ENCODE assay signal across 14 cellular contexts in the genomic region with DNA sequence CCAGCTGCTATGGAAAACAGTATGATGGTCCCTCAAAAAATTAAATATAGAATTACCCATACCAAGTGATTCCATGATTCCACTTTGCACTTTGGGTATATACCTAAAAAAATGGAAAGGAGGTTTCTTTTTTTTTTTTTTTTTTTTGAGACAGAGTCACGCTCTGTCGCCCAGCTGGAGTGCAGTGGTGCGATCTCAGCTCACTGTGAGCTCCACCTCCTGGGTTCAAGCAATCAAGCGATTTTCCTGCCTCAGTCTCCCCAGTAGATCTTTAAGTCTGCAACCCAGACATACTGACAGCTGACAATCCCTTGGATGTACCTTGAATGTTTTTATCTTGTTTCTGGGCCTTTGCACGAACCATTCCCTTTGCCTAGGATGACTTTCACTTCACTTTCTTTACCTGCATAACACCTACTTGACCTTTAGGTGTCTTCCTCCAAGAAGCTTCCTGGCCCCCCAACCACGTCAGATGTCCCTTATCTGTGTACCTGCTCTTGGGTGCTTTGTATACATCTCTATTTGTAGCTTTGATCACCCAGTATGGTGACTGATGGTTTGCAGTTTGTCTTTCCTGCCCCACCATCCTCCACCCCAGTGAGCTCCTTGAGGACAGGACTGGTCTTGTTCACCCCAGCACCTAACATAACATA. TPM values are rescaled to one million over a fixed set of nuclear protein-coding genes. Genes with fewer than 3 reads are reported as not detected.
DNase-seq lines count a peak whose midpoint lies in the region; FAIRE-seq and TF ChIP-seq lines count a peak whose summit lies in the region.
"Had no signal": no experiment of that assay in that cellular context is flagged by ENCODE, and none has a peak within 500 bp of the region (broad histone marks: within the 10 kb centered on the region; RNA-seq: fewer than 3 reads in every experiment).

No MANE protein-coding gene starts in this region.

- peak overlapping the region; percentile 1 for H3K4me3 Mint-ChIP-seq in activated CD4-positive, alpha-beta T cell treated with anti-CD3 and anti-CD28 coated beads, Interleukin-2, amount 10 ng/mL, durations not matched to agents 24 days and 14 days
- peak overlapping the region; percentile 8 for H3K4me3 Mint-ChIP-seq in activated T-helper 1 cell treated with anti-CD3 and anti-CD28 coated beads, Interleukin-12 subunit alpha, Interleukin-12 subunit beta, Interleukin-2, Interleukin-4 antibody, amounts not matched to agents 30 ng/mL and 10 ng/mL and 1 ng/mL, durations not matched to agents 14 hours and 24 hours and 36 hours
- H3K4me3 Mint-ChIP-seq in progenitor cell of endocrine pancreas (ENCODE audit: low read depth), result no peak overlapping the region
- H3K4me3 Mint-ChIP-seq: brain had no signal

- no peak overlapping the region for H2AFZ ChIP-seq in neuronal stem cell (ENCODE audit: low read length)

- H3K14ac ChIP-seq in neuronal stem cell (ENCODE audit: low read length), result no peak overlapping the region

- no CpG with 5 or more reads among the region's 6 CpGs for WGBS in neuronal stem cell (ENCODE audit: extremely low coverage in 2 of 2, insufficient read length in 2 of 2, insufficient replicate concordance in 1 of 2), 2 donors

- peak overlapping the region; percentile 68 for H3K27ac Mint-ChIP-seq in activated CD4-positive, alpha-beta T cell treated with anti-CD3 and anti-CD28 coated beads, Interleukin-2, amount 10 ng/mL, durations not matched to agents 24 days and 14 days
- peak overlapping the region; percentile 84 for H3K27ac Mint-ChIP-seq in activated T-helper 1 cell treated with anti-CD3 and anti-CD28 coated beads, Interleukin-12 subunit alpha, Interleukin-12 subunit beta, Interleukin-2, Interleukin-4 antibody, amounts not matched to agents 30 ng/mL and 10 ng/mL and 1 ng/mL, durations not matched to agents 14 hours and 24 hours and 36 hours
- H3K27ac Mint-ChIP-seq in progenitor cell of endocrine pancreas, result no peak overlapping the region
- H3K27ac Mint-ChIP-seq: brain had no signal

- no peaks in the 10 kb centered on the region for H3K79me1 ChIP-seq in neuronal stem cell (ENCODE audit: low read depth, low read length)

- H2BK12ac ChIP-seq in neuronal stem cell (ENCODE audit: low read length), result peak overlapping the region; percentile 14

- H3K23ac ChIP-seq in neuronal stem cell (ENCODE audit: low read depth, low read length, poor library complexity), result no peak overlapping the region

- no peak overlapping the region for H2AK5ac ChIP-seq in neuronal stem cell (ENCODE audit: low read depth, low read length)

- TF ChIP-seq POLR2A in GM12892 (IDR thresholded peaks at IDR 0.05; ENCODE audit: low read depth, low read length), result no peak

- no peaks in the 10 kb centered on the region for H3K9me3 Mint-ChIP-seq in activated CD4-positive, alpha-beta T cell treated with anti-CD3 and anti-CD28 coated beads, Interleukin-2, amount 10 ng/mL, durations not matched to agents 24 days and 14 days
- H3K9me3 Mint-ChIP-seq in activated T-helper 1 cell treated with anti-CD3 and anti-CD28 coated beads, Interleukin-12 subunit alpha, Interleukin-12 subunit beta, Interleukin-2, Interleukin-4 antibody, amounts not matched to agents 30 ng/mL and 10 ng/mL and 1 ng/mL, durations not matched to agents 14 hours and 24 hours and 36 hours, result no peaks in the 10 kb centered on the region
- H3K9me3 Mint-ChIP-seq in progenitor cell of endocrine pancreas (ENCODE audit: low read depth), result no peaks in the 10 kb centered on the region
- H3K9me3 Mint-ChIP-seq: brain had no signal

- H3K4me2 ChIP-seq in neuronal stem cell (ENCODE audit: insufficient read depth, low read length, poor library complexity, severe bottlenecking), result no peak overlapping the region

- peak; percentile 77 for FAIRE-seq in GM12892 (lab: Jason Lieb, UNC)

- TF ChIP-seq CTCF in progenitor cell of endocrine pancreas (IDR thresholded peaks at IDR 0.05; ENCODE audit: unreplicated experiment), result no peak

- H2BK5ac ChIP-seq in neuronal stem cell (ENCODE audit: low read length), result no peak overlapping the region

- no peaks in the 10 kb centered on the region for H3K9me3 ChIP-seq in neuronal stem cell (replicated peaks in 1 of 2; ENCODE audit: control insufficient read depth in 2 of 2, insufficient read depth in 1 of 2, low read depth in 1 of 2, low read length in 2 of 2)

- H3K4me3 ChIP-seq in neuronal stem cell (ENCODE audit: low read length in 2 of 2), result no peak overlapping the region

- intact Hi-C loops in activated CD4-positive, alpha-beta T cell treated with anti-CD3 and anti-CD28 coated beads, Interleukin-2, amount 10 ng/mL, durations not matched to agents 24 days and 14 days (cut with micrococcal nuclease), result no loop called here
- intact Hi-C loops in activated T-helper 1 cell treated with anti-CD3 and anti-CD28 coated beads, Interleukin-12 subunit alpha, Interleukin-12 subunit beta, Interleukin-2, Interleukin-4 antibody, amounts not matched to agents 30 ng/mL and 10 ng/mL and 1 ng/mL, durations not matched to agents 14 hours and 24 hours and 36 hours (cut with micrococcal nuclease), result loop anchor here (10.0 kb wide), 1 partner anchor 962 kb away; no protein-coding TSS in a partner anchor

- H2BK120ac ChIP-seq in neuronal stem cell (ENCODE audit: low read depth, low read length), result no peak overlapping the region

- H4K91ac ChIP-seq in neuronal stem cell (ENCODE audit: low read depth, low read length, poor library complexity), result no peak overlapping the region

- no peak overlapping the region for H3K9ac ChIP-seq in neuronal stem cell (ENCODE audit: low read depth, low read length, poor library complexity)

- H3K4ac ChIP-seq in neuronal stem cell (ENCODE audit: low read length), result no peak overlapping the region

- DNase-seq in activated CD4-positive, alpha-beta T cell treated with anti-CD3 and anti-CD28 coated beads, Interleukin-2, amount 10 ng/mL, durations not matched to agents 24 days and 14 days, result no peak
- no peak for DNase-seq in activated CD4-positive, alpha-beta T cell treated with anti-CD3 and anti-CD28 coated beads for 4 hours
- no peak for DNase-seq in GM12892 (ENCODE audit: insufficient read length)
- DNase-seq in activated T-helper 1 cell treated with anti-CD3 and anti-CD28 coated beads, Interleukin-12 subunit alpha, Interleukin-12 subunit beta, Interleukin-2, Interleukin-4 antibody, amounts not matched to agents 30 ng/mL and 10 ng/mL and 1 ng/mL, durations not matched to agents 14 hours and 24 hours and 36 hours (ENCODE audit: low spot score), result no peak
- no peak for DNase-seq in neuronal stem cell (ENCODE audit: low spot score)
- DNase-seq in NCI-H2196 treated with DMSO at 0.1 percent for 48 hours (lab: John Stamatoyannopoulos, UW; ENCODE audit: unreplicated experiment), result no peak
- DNase-seq in progenitor cell of endocrine pancreas (ENCODE audit: low spot score, unreplicated experiment), result no peak
- DNase-seq in anterior cingulate cortex (lab: John Stamatoyannopoulos, UW), result no peak
- DNase-seq: Calu3; effector CD4-positive, alpha-beta T cell; GOT3; nucleus accumbens; SIG-M5 had no signal

- no peaks in the 10 kb centered on the region for H3K27me3 Mint-ChIP-seq in activated CD4-positive, alpha-beta T cell treated with anti-CD3 and anti-CD28 coated beads, Interleukin-2, amount 10 ng/mL, durations not matched to agents 24 days and 14 days
- no peaks in the 10 kb centered on the region for H3K27me3 Mint-ChIP-seq in activated T-helper 1 cell treated with anti-CD3 and anti-CD28 coated beads, Interleukin-12 subunit alpha, Interleukin-12 subunit beta, Interleukin-2, Interleukin-4 antibody, amounts not matched to agents 30 ng/mL and 10 ng/mL and 1 ng/mL, durations not matched to agents 14 hours and 24 hours and 36 hours (ENCODE audit: insufficient read depth)
- H3K27me3 Mint-ChIP-seq in progenitor cell of endocrine pancreas, result no peaks in the 10 kb centered on the region
- H3K27me3 Mint-ChIP-seq: brain had no signal

- no peaks in the 10 kb centered on the region for H3K27me3 ChIP-seq in neuronal stem cell (ENCODE audit: control insufficient read depth in 3 of 3, insufficient read depth in 3 of 3, low read depth in 1 of 3, low read length in 3 of 3)

- H3K27ac ChIP-seq in neuronal stem cell (replicated peaks; ENCODE audit: low read length), result no peak overlapping the region

- no peak overlapping the region for H2BK15ac ChIP-seq in neuronal stem cell (ENCODE audit: low read length)

- H3K4me1 Mint-ChIP-seq in activated CD4-positive, alpha-beta T cell treated with anti-CD3 and anti-CD28 coated beads, Interleukin-2, amount 10 ng/mL, durations not matched to agents 24 days and 14 days, result peaks cover 48% of the 10 kb centered on the region
- peaks cover 75% of the 10 kb centered on the region for H3K4me1 Mint-ChIP-seq in activated T-helper 1 cell treated with anti-CD3 and anti-CD28 coated beads, Interleukin-12 subunit alpha, Interleukin-12 subunit beta, Interleukin-2, Interleukin-4 antibody, amounts not matched to agents 30 ng/mL and 10 ng/mL and 1 ng/mL, durations not matched to agents 14 hours and 24 hours and 36 hours (ENCODE audit: low read depth)
- no peaks in the 10 kb centered on the region for H3K4me1 Mint-ChIP-seq in progenitor cell of endocrine pancreas (ENCODE audit: low read depth)
- H3K4me1 Mint-ChIP-seq: brain had no signal

- H3K36me3 Mint-ChIP-seq in activated CD4-positive, alpha-beta T cell treated with anti-CD3 and anti-CD28 coated beads, Interleukin-2, amount 10 ng/mL, durations not matched to agents 24 days and 14 days (ENCODE audit: low read depth), result peaks cover 13% of the 10 kb centered on the region
- peaks cover 11% of the 10 kb centered on the region for H3K36me3 Mint-ChIP-seq in activated T-helper 1 cell treated with anti-CD3 and anti-CD28 coated beads, Interleukin-12 subunit alpha, Interleukin-12 subunit beta, Interleukin-2, Interleukin-4 antibody, amounts not matched to agents 30 ng/mL and 10 ng/mL and 1 ng/mL, durations not matched to agents 14 hours and 24 hours and 36 hours (ENCODE audit: low read depth)
- H3K36me3 Mint-ChIP-seq in progenitor cell of endocrine pancreas (ENCODE audit: insufficient read depth), result peaks cover 4% of the 10 kb centered on the region

- no peaks in the 10 kb centered on the region for H3K4me1 ChIP-seq in neuronal stem cell (ENCODE audit: control insufficient read depth in 2 of 2, insufficient read depth in 1 of 2, low read depth in 1 of 2, low read length in 2 of 2)

- no peak overlapping the region for H4K8ac ChIP-seq in neuronal stem cell (ENCODE audit: low read depth, low read length)

- H3K18ac ChIP-seq in neuronal stem cell (ENCODE audit: low read length), result no peak overlapping the region

- H3K36me3 ChIP-seq in neuronal stem cell (replicated peaks in 1 of 2; ENCODE audit: control insufficient read depth in 2 of 2, insufficient read depth in 2 of 2, low read length in 2 of 2), result peaks cover 0 to 12% of the 10 kb centered on the region in 2 donors

RNA-seq across cellular contexts. Expression of a gene that starts 11.6 kb away (rescaled TPM):
- 2.9 and 3.6 TPM in 2 replicates for total RNA-seq in activated CD4-positive, alpha-beta T cell treated with anti-CD3 and anti-CD28 coated beads, Interleukin-2, amount 10 ng/mL, durations not matched to agents 24 days and 14 days
- polyA plus RNA-seq in GM12892 (2012; ENCODE audit: missing spikeins), result 0.74 TPM
- total RNA-seq in activated T-helper 1 cell treated with anti-CD3 and anti-CD28 coated beads, Interleukin-12 subunit alpha, Interleukin-12 subunit beta, Interleukin-2, Interleukin-4 antibody, amounts not matched to agents 30 ng/mL and 10 ng/mL and 1 ng/mL, durations not matched to agents 14 hours and 24 hours and 36 hours, result 4.1 and 4.8 TPM in 2 replicates
- polyA plus RNA-seq in neuronal stem cell (2013, experiment 1 of 2), result 0.68 TPM
- 0.89 TPM for polyA plus RNA-seq in neuronal stem cell (2013, experiment 2 of 2)
- total RNA-seq in progenitor cell of endocrine pancreas, result 4.3 and 5.2 TPM in 2 replicates

RNA-seq across cellular contexts. Expression of a gene that starts 14.6 kb away (rescaled TPM):
- 447 and 452 TPM in 2 replicates for total RNA-seq in activated CD4-positive, alpha-beta T cell treated with anti-CD3 and anti-CD28 coated beads, Interleukin-2, amount 10 ng/mL, durations not matched to agents 24 days and 14 days
- 83.0 TPM for polyA plus RNA-seq in GM12892 (2012; ENCODE audit: missing spikeins)
- total RNA-seq in activated T-helper 1 cell treated with anti-CD3 and anti-CD28 coated beads, Interleukin-12 subunit alpha, Interleukin-12 subunit beta, Interleukin-2, Interleukin-4 antibody, amounts not matched to agents 30 ng/mL and 10 ng/mL and 1 ng/mL, durations not matched to agents 14 hours and 24 hours and 36 hours, result 821 and 858 TPM in 2 replicates
- 66.7 TPM for polyA plus RNA-seq in neuronal stem cell (2013, experiment 1 of 2)
- 65.7 TPM for polyA plus RNA-seq in neuronal stem cell (2013, experiment 2 of 2)
- total RNA-seq in progenitor cell of endocrine pancreas, result 89.9 and 103 TPM in 2 replicates

RNA-seq across cellular contexts. Expression of a gene that starts 46.4 kb away (rescaled TPM):
- total RNA-seq in activated CD4-positive, alpha-beta T cell treated with anti-CD3 and anti-CD28 coated beads, Interleukin-2, amount 10 ng/mL, durations not matched to agents 24 days and 14 days, result 0.26 and 1.0 TPM in 2 replicates
- 0.28 TPM for polyA plus RNA-seq in GM12892 (2012; ENCODE audit: missing spikeins)
- total RNA-seq in activated T-helper 1 cell treated with anti-CD3 and anti-CD28 coated beads, Interleukin-12 subunit alpha, Interleukin-12 subunit beta, Interleukin-2, Interleukin-4 antibody, amounts not matched to agents 30 ng/mL and 10 ng/mL and 1 ng/mL, durations not matched to agents 14 hours and 24 hours and 36 hours, result 0.29 and 0.64 TPM in 2 replicates
- 0.26 TPM for polyA plus RNA-seq in neuronal stem cell (2013, experiment 1 of 2)
- 0.24 TPM for polyA plus RNA-seq in neuronal stem cell (2013, experiment 2 of 2)
- total RNA-seq in progenitor cell of endocrine pancreas, result 1.1 and 1.4 TPM in 2 replicates
